Comparison of ENCODE assay signal across 8 cellular contexts in the genomic region with DNA sequence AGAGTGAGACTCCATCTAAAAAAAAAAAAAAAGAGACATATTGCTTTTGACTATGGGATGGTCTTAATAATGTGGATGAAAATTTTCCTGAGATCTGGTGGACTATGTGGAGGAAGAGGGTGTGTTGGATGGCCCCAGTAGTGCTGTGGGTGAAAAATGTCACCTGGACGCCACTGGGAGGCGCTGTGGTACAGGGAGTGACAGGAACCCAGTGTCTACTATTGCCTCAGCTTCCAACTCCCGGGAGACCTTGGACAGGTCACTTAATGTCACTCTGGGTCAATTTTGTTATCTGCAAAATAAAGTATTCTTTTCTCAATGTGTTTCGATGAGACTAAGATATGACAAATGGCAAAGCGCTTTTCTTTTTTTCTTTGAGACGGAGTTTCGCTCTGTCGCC. TPM values are rescaled to one million over a fixed set of nuclear protein-coding genes. Genes with fewer than 3 reads are reported as not detected.
DNase-seq lines count a peak whose midpoint lies in the region; ATAC-seq and TF ChIP-seq lines count a peak whose summit lies in the region.

No MANE protein-coding gene starts in this region.

- H4K5ac ChIP-seq in mesendoderm (ENCODE audit: low read length): no peak overlapping the region

- no peaks in the 10 kb centered on the region for H3K9me3 ChIP-seq in endodermal cell (ENCODE audit: control insufficient read depth, low read length)

- H3K4me3 ChIP-seq in BJ (ENCODE audit: low read depth, low read length): no peak overlapping the region
- H3K4me3 ChIP-seq in endodermal cell (ENCODE audit: low read length): no peak overlapping the region
- no peak overlapping the region for H3K4me3 ChIP-seq in mesendoderm (ENCODE audit: low read length)

- no peaks in the 10 kb centered on the region for H3K4me1 Mint-ChIP-seq in endodermal cell
- H3K4me1 Mint-ChIP-seq in stimulated activated memory B cell treated with anti-CD40 and anti-IgM and Interleukin-4, amounts not matched to agents 10 μg/mL and 1 μg/mL and 100 μg/mL, for 72 hours: no peaks in the 10 kb centered on the region

- H2BK5ac ChIP-seq in mesendoderm (ENCODE audit: low read length): no peak overlapping the region

- TF ChIP-seq CTCF in BJ (IDR thresholded peaks at IDR 0.05; ENCODE audit: insufficient read depth, low read depth, low read length) (peak; percentile 70), endodermal cell (conservative IDR thresholded peaks at IDR 0.05) (peak; percentile 97)

- H2BK15ac ChIP-seq in mesendoderm (replicated peaks; ENCODE audit: low read depth): no peak overlapping the region

- H3K79me2 ChIP-seq in mesendoderm (ENCODE audit: control insufficient read depth, insufficient read depth, low read length): no peaks in the 10 kb centered on the region

- no peak overlapping the region for H3K23ac ChIP-seq in mesendoderm (ENCODE audit: low read length)

- no peak overlapping the region for H3K27ac Mint-ChIP-seq in endodermal cell
- H3K27ac Mint-ChIP-seq in stimulated activated memory B cell treated with anti-CD40 and anti-IgM and Interleukin-4, amounts not matched to agents 10 μg/mL and 1 μg/mL and 100 μg/mL, for 72 hours: no peak overlapping the region

- H3K56ac ChIP-seq in mesendoderm (ENCODE audit: low read length): no peak overlapping the region

- POLR2A ChIA-PET in BJ (lab: Charles Lee): no interaction called here

- H2BK120ac ChIP-seq in mesendoderm (ENCODE audit: low read depth, low read length): no peak overlapping the region

- H3K18ac ChIP-seq in mesendoderm (ENCODE audit: low read length): no peak overlapping the region

- no peak for DNase-seq in BJ (ENCODE audit: low read depth)
- peak; percentile 18 for DNase-seq in NCI-H187 treated with DMSO at 0.1 percent for 48 hours (lab: John Stamatoyannopoulos, UW)
- DNase-seq in activated CD4-positive, alpha-beta T cell treated with anti-CD3 and anti-CD28 coated beads for 48 hours: peak; percentile 80
- peak; percentile 92 for DNase-seq in endodermal cell
- DNase-seq in mesendoderm: peak; percentile 82

- no peak overlapping the region for H4K8ac ChIP-seq in mesendoderm (ENCODE audit: low read depth, low read length)

- H3K4me1 ChIP-seq in endodermal cell (ENCODE audit: control insufficient read depth, insufficient read depth, low read length): no peaks in the 10 kb centered on the region
- no peaks in the 10 kb centered on the region for H3K4me1 ChIP-seq in mesendoderm (ENCODE audit: control insufficient read depth, low read depth, low read length)

- no peaks in the 10 kb centered on the region for H3K79me1 ChIP-seq in mesendoderm (ENCODE audit: low read length)

- H3K9ac ChIP-seq in endodermal cell (ENCODE audit: extremely low read depth, low read length, poor library complexity, severe bottlenecking) (no peak overlapping the region), mesendoderm (ENCODE audit: low read length) (no peak overlapping the region)

- CTCF ChIA-PET in BJ (lab: Yijun Ruan, JAX): no interaction called here

- H2AK5ac ChIP-seq in mesendoderm (ENCODE audit: low read length): no peak overlapping the region

- H3K27me3 ChIP-seq in BJ (ENCODE audit: control insufficient read depth, insufficient read depth, low read length) (peaks cover 3% of the 10 kb centered on the region), endodermal cell (ENCODE audit: control insufficient read depth, insufficient read depth, low read length, poor library complexity, severe bottlenecking) (no peaks in the 10 kb centered on the region), mesendoderm (ENCODE audit: insufficient read depth, low read length, poor library complexity) (no peaks in the 10 kb centered on the region)

- H3K27me3 Mint-ChIP-seq in endodermal cell (ENCODE audit: insufficient read depth): peaks cover 1% of the 10 kb centered on the region
- peaks cover 43% of the 10 kb centered on the region for H3K27me3 Mint-ChIP-seq in stimulated activated memory B cell treated with anti-CD40 and anti-IgM and Interleukin-4, amounts not matched to agents 10 μg/mL and 1 μg/mL and 100 μg/mL, for 72 hours

- H3K4me2 ChIP-seq in mesendoderm (ENCODE audit: low read length): no peak overlapping the region

- peaks cover 16% of the 10 kb centered on the region for H3K9me3 Mint-ChIP-seq in endodermal cell
- H3K9me3 Mint-ChIP-seq in stimulated activated memory B cell treated with anti-CD40 and anti-IgM and Interleukin-4, amounts not matched to agents 10 μg/mL and 1 μg/mL and 100 μg/mL, for 72 hours: no peaks in the 10 kb centered on the region

- H3K27ac ChIP-seq in endodermal cell (ENCODE audit: low read depth, low read length) (no peak overlapping the region), mesendoderm (ENCODE audit: low read depth, low read length) (no peak overlapping the region)

- 64 to 71% methylated on average over 7 to 8 of the region's 8 CpGs for WGBS in endodermal cell (ENCODE audit: insufficient coverage in 1 of 2, insufficient read length in 1 of 2), 2 experiments
- WGBS in mesendoderm (ENCODE audit: extremely low coverage, insufficient coverage, low lambda C conversion rate): no CpG with 5 or more reads among the region's 8 CpGs

- H3K36me3 ChIP-seq in BJ (ENCODE audit: control insufficient read depth, insufficient read depth, low read length): no peaks in the 10 kb centered on the region
- H3K36me3 ChIP-seq in endodermal cell (ENCODE audit: control insufficient read depth, insufficient read depth, low read length): no peaks in the 10 kb centered on the region
- no peaks in the 10 kb centered on the region for H3K36me3 ChIP-seq in mesendoderm (ENCODE audit: control insufficient read depth, insufficient read depth, low read length)

- H3K36me3 Mint-ChIP-seq in endodermal cell (ENCODE audit: low read depth): no peaks in the 10 kb centered on the region
- no peaks in the 10 kb centered on the region for H3K36me3 Mint-ChIP-seq in stimulated activated memory B cell treated with anti-CD40 and anti-IgM and Interleukin-4, amounts not matched to agents 10 μg/mL and 1 μg/mL and 100 μg/mL, for 72 hours

- H3K4ac ChIP-seq in mesendoderm (ENCODE audit: low read depth, low read length): no peak overlapping the region

- peak; percentile 76 for ATAC-seq in GM19351 (IDR thresholded peaks at IDR 0.05; ENCODE audit: unreplicated experiment)
- peak; percentile 72 for ATAC-seq in stimulated activated memory B cell treated with anti-CD40 and anti-IgM and Interleukin-4, amounts not matched to agents 10 μg/mL and 1 μg/mL and 100 μg/mL, for 72 hours
- no peak for ATAC-seq in GM21360 (IDR thresholded peaks at IDR 0.05; ENCODE audit: unreplicated experiment)

- no peak overlapping the region for H3K4me3 Mint-ChIP-seq in endodermal cell
- no peak overlapping the region for H3K4me3 Mint-ChIP-seq in stimulated activated memory B cell treated with anti-CD40 and anti-IgM and Interleukin-4, amounts not matched to agents 10 μg/mL and 1 μg/mL and 100 μg/mL, for 72 hours

RNA-seq across cellular contexts. Expression of a gene that starts 27.7 kb away (rescaled TPM):
- polyA plus RNA-seq in BJ (2011; rRNA removed): 22.4 and 34.0 TPM in 2 replicates
- 29.9 and 61.3 TPM in 2 replicates for polyA minus RNA-seq in BJ (2011; rRNA and poly(A)+ RNA removed)
- 10 to 100 TPM; 26.8 to 36.3 TPM for total RNA-seq in endodermal cell
- polyA plus RNA-seq in endodermal cell (2013, experiment 1 of 2): 30.5 TPM
- 29.4 TPM for polyA plus RNA-seq in endodermal cell (2013, experiment 2 of 2)
- 30.9 TPM for polyA plus RNA-seq in mesendoderm (2013, experiment 1 of 2)
- 26.0 TPM for polyA plus RNA-seq in mesendoderm (2013, experiment 2 of 2)
